In genomic region chr12:54363610-54364009, GRCh38 we compare ENCODE assay signal across 1 cellular context.
TF ChIP-seq lines count a peak whose summit lies in the region.

No MANE protein-coding gene starts in this region.

TF ChIP-seq in IMR-90, 13 proteins besides CTCF, POLR2A, EP300 and RAD21:
- no peak for TF ChIP-seq FOS (IDR thresholded peaks at IDR 0.05; ENCODE audit: low read depth, low read length)
- no peak for TF ChIP-seq CEBPB (IDR thresholded peaks at IDR 0.05; ENCODE audit: low read depth, low read length)
- no peak for TF ChIP-seq USF2 (IDR thresholded peaks at IDR 0.05; ENCODE audit: low read depth, low read length)
- TF ChIP-seq CHD1 (IDR thresholded peaks at IDR 0.05; ENCODE audit: low read depth, low read length): no peak
